Comparison of ENCODE assay signal across 20 cellular contexts in the genomic region with DNA sequence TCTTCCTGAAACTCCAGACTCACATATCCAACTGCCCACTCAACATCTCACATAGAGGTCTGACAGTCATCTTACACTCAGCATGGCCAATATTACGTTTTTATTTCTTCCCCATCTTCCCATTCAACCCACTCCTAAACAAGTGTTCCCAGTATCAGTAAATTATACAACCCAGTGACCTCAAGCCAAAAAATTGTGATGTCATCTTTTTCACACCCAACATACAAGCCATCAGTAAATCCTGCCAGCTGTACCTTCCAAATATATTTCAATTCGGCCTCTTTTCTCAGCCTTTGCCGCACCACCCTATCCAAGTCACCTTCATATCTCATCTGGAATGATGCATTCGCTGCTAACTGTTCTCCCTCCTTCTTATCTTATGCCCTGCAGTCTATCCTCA.
"Had no signal": no experiment of that assay in that cellular context is flagged by ENCODE, and none has a peak within 500 bp of the region (broad histone marks: within the 10 kb centered on the region; RNA-seq: fewer than 3 reads in every experiment).

No MANE protein-coding gene starts in this region.

- H3K9me3 Mint-ChIP-seq: naive thymus-derived CD8-positive, alpha-beta T cell; stimulated activated naive B cell treated with anti-CD40 and anti-IgM and Interleukin-4, amounts not matched to agents 10 μg/mL and 1 μg/mL and 100 μg/mL, for 72 hours; type B pancreatic cell had no signal

- H3K27ac Mint-ChIP-seq: type B pancreatic cell had no signal

- H3K9me3 ChIP-seq: colonic mucosa, mucosa of descending colon, neutrophil, psoas muscle had no signal

- DNase-seq: colonic mucosa; dermis blood vessel endothelial cell; erythroblast; foreskin melanocyte; head of caudate nucleus; hippocampal formation; mammary epithelial cell; mucosa of descending colon; naive thymus-derived CD8-positive, alpha-beta T cell; psoas muscle; retina; stimulated activated CD4-positive, alpha-beta T cell treated with anti-CD3 and anti-CD28 coated beads, Interleukin-2, amount 100 ng/mL, for 24 hours; stimulated activated CD4-positive, alpha-beta T cell treated with anti-CD3 and anti-CD28 coated beads, Interleukin-4, amount 100 ng/mL, for 4 hours; stimulated activated naive B cell treated with anti-CD40 and anti-IgM and Interleukin-4, amounts not matched to agents 10 μg/mL and 1 μg/mL and 100 μg/mL, for 72 hours had no signal

- H3K27me3 ChIP-seq: colonic mucosa, neutrophil had no signal

- ATAC-seq: left lobe of liver; mucosa of descending colon; naive thymus-derived CD8-positive, alpha-beta T cell; psoas muscle; sciatic nerve; stimulated activated naive B cell treated with anti-CD40 and anti-IgM and Interleukin-4, amounts not matched to agents 10 μg/mL and 1 μg/mL and 100 μg/mL, for 72 hours had no signal

- H3K27me3 Mint-ChIP-seq: naive thymus-derived CD8-positive, alpha-beta T cell; stimulated activated naive B cell treated with anti-CD40 and anti-IgM and Interleukin-4, amounts not matched to agents 10 μg/mL and 1 μg/mL and 100 μg/mL, for 72 hours; type B pancreatic cell had no signal

- H3K4me3 ChIP-seq: colonic mucosa, mucosa of descending colon, psoas muscle had no signal

- FAIRE-seq: endothelial cell of umbilical vein, urothelium cell line had no signal

- H3K4me3 Mint-ChIP-seq: naive thymus-derived CD8-positive, alpha-beta T cell; stimulated activated naive B cell treated with anti-CD40 and anti-IgM and Interleukin-4, amounts not matched to agents 10 μg/mL and 1 μg/mL and 100 μg/mL, for 72 hours; type B pancreatic cell had no signal

- H3K27ac ChIP-seq: colonic mucosa, neutrophil, psoas muscle had no signal

- H3K4me1 ChIP-seq: colonic mucosa, psoas muscle had no signal
